Comparison of ENCODE assay signal across 32 cellular contexts in the genomic region with DNA sequence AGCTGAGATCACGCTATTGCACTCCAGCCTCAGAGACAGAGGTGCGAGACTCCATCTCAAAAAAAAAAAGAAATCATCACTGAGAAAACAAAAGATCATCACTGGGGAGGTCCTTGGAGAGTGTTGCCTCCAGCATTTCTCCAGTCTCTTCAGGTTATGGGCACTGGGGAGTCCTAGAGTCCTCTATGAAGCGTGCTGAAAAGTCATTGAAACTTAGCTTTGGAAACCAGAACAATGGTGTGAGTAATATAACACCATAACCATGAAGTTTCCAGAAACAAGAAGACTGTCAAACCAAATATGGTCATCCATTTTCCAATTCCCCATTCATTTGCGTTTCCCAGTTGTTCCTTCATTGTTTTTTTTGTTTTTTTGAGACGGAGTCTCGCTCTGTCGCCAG. TPM values are rescaled to one million over a fixed set of nuclear protein-coding genes. Genes with fewer than 3 reads are reported as not detected.
"Had no signal": no experiment of that assay in that cellular context is flagged by ENCODE, and none has a peak within 500 bp of the region (broad histone marks: within the 10 kb centered on the region; RNA-seq: fewer than 3 reads in every experiment).

No MANE protein-coding gene starts in this region.

- H3K4me3 ChIP-seq: colonic mucosa, esophagus squamous epithelium, gastrocnemius medialis, heart right ventricle, left lung, lower lobe of right lung, mucosa of descending colon had no signal

- H3K27ac Mint-ChIP-seq: dendritic cell treated with granulocyte-macrophage colony-stimulating factor and Interleukin-4, amounts not matched to agents 40 ng/mL and 50 ng/mL, for 4 days; effector memory CD8-positive, alpha-beta T cell; endodermal cell; mesothelial cell of epicardium had no signal

- DNase-seq: colonic mucosa; cortex of kidney; effector CD8-positive, alpha-beta T cell; effector memory CD8-positive, alpha-beta T cell; endodermal cell; erythroblast; esophagus squamous epithelium; foreskin fibroblast; foreskin melanocyte; gastrocnemius medialis; glutamatergic neuron; head of caudate nucleus; heart right ventricle; hippocampal formation; left cardiac atrium; left lung; left ventricle myocardium superior; lower lobe of right lung; mesenchymal stem cell; mucosa of descending colon had no signal

- H3K36me3 ChIP-seq: colonic mucosa, esophagus squamous epithelium, gastrocnemius medialis, heart right ventricle, left lung, lower lobe of right lung had no signal

- H3K4me1 Mint-ChIP-seq: endodermal cell, mesothelial cell of epicardium had no signal

- H3K27ac ChIP-seq: colonic mucosa, epithelial cell of prostate, esophagus squamous epithelium, gastrocnemius medialis, heart right ventricle, left lung, lower lobe of right lung had no signal

- H3K4me1 ChIP-seq: colonic mucosa, gastrocnemius medialis, left lung, lower lobe of right lung had no signal

- ATAC-seq: effector memory CD8-positive, alpha-beta T cell; esophagus mucosa; gastrocnemius medialis; heart right ventricle; left cardiac atrium; left lung; left ventricle myocardium superior; lower lobe of right lung; mucosa of descending colon had no signal

- H3K27me3 ChIP-seq: colonic mucosa, esophagus squamous epithelium, gastrocnemius medialis, left lung had no signal

- H3K4me3 Mint-ChIP-seq: dendritic cell treated with granulocyte-macrophage colony-stimulating factor and Interleukin-4, amounts not matched to agents 40 ng/mL and 50 ng/mL, for 4 days; effector memory CD8-positive, alpha-beta T cell; endodermal cell; mesothelial cell of epicardium had no signal

- H3K9me3 Mint-ChIP-seq: endodermal cell had no signal

- H3K36me3 Mint-ChIP-seq: mesothelial cell of epicardium had no signal

RNA-seq across cellular contexts. Expression of gene ARMC12, which starts 13.7 kb away (rescaled TPM):
- total RNA-seq: esophagus mucosa, glomerular endothelial cell, left ventricle myocardium superior, lower lobe of right lung had no signal

RNA-seq across cellular contexts. Expression of gene CLPSL2, which starts 25.8 kb away (rescaled TPM):
- total RNA-seq: colonic mucosa, dermis microvascular lymphatic vessel endothelial cell, esophagus mucosa, esophagus squamous epithelium, gastrocnemius medialis, glomerular endothelial cell, heart right ventricle, kidney epithelial cell, left cardiac atrium, left lung, left ventricle myocardium superior, lower leg skin, lower lobe of right lung, lung microvascular endothelial cell, mesenteric fat pad, mesothelial cell of epicardium, mucosa of descending colon, myocyte had no signal
- polyA plus RNA-seq: heart right ventricle, keratinocyte had no signal

RNA-seq across cellular contexts. Expression of gene CLPSL1, which starts 30.3 kb away (rescaled TPM):
- total RNA-seq: colonic mucosa, dermis microvascular lymphatic vessel endothelial cell, endodermal cell, esophagus mucosa, esophagus squamous epithelium, gastrocnemius medialis, glomerular endothelial cell, heart right ventricle, kidney epithelial cell, left cardiac atrium, left lung, left ventricle myocardium superior, lower leg skin, lower lobe of right lung, lung microvascular endothelial cell, mesenteric fat pad, mucosa of descending colon, myocyte had no signal
- polyA plus RNA-seq: heart right ventricle, keratinocyte had no signal

RNA-seq across cellular contexts. Expression of gene CLPS, which starts 46.6 kb away (rescaled TPM):
- total RNA-seq: dermis microvascular lymphatic vessel endothelial cell, endodermal cell, esophagus mucosa, esophagus squamous epithelium, gastrocnemius medialis, glomerular endothelial cell, kidney epithelial cell, left cardiac atrium, left lung, left ventricle myocardium superior, lower lobe of right lung, lung microvascular endothelial cell, mesothelial cell of epicardium, mucosa of descending colon, myocyte had no signal
- polyA plus RNA-seq: keratinocyte had no signal

RNA-seq across cellular contexts. Expression of gene LHFPL5, which starts 54.6 kb away (rescaled TPM):
- total RNA-seq: colonic mucosa, dermis microvascular lymphatic vessel endothelial cell, endodermal cell, esophagus mucosa, esophagus squamous epithelium, gastrocnemius medialis, glomerular endothelial cell, heart right ventricle, kidney epithelial cell, left cardiac atrium, left lung, left ventricle myocardium superior, lower leg skin, lower lobe of right lung, lung microvascular endothelial cell, mesenteric fat pad, mesothelial cell of epicardium, myocyte had no signal
- polyA plus RNA-seq: heart right ventricle, keratinocyte had no signal
